9 cellular contexts compared by ENCODE assay signal in the genomic region with DNA sequence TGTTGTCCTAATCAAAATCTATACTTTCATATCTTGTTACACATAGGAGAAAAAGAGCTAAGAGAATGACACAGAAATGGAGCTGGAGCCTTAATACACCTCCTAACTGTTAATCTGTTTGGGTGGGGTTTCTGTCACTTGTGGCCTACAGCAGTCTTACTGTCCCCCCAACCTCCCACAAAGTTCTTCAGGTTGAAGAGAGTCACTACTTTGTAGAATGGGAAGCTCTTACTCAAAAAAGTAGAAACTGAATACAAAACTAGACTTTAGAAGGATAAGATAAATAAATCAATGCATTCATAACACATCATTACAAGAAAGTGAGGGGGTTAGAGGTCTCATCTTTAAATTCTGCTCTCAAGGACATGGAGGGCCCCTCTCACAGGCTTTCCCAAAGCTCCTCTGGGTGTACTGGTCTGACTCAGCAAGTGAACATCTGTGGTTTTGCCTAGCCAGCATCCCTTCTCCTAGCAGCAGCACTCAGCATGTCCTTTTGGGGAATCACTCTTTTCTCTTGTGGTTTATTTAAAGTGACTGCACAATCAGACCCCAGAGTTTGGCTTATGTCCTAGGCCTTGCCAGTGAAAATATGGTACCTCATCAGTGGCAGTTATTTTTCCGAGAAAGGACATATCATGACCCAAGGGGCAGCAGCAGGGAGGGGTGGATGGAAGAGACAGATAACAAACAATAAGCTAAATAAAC. TPM values are rescaled to one million over a fixed set of nuclear protein-coding genes. Genes with fewer than 3 reads are reported as not detected.
A peak's percentile ranks its signal among the peaks of the same experiment; 100 is the strongest.
DNase-seq lines count a peak whose midpoint lies in the region; ATAC-seq and TF ChIP-seq lines count a peak whose summit lies in the region.
"Had no signal": no experiment of that assay in that cellular context is flagged by ENCODE, and none has a peak within 500 bp of the region (broad histone marks: within the 10 kb centered on the region; RNA-seq: fewer than 3 reads in every experiment).

No MANE protein-coding gene starts in this region.

- H3K27me3 ChIP-seq in breast epithelium, result no peaks in the 10 kb centered on the region
- H3K27me3 ChIP-seq in RWPE2 (ENCODE audit: insufficient read depth, poor library complexity, severe bottlenecking), result no peaks in the 10 kb centered on the region

- CTCF ChIA-PET in MCF 10A (lab: Yijun Ruan, JAX), result interaction anchor here (0.6 to 1.5 kb wide), 5 partner anchors 8 to 135 kb away, joined by 3 to 5 read pairs (median 3); no protein-coding TSS in a partner anchor

- POLR2A ChIA-PET in MCF 10A (lab: Yijun Ruan, JAX), result interaction anchor here (0.6 to 11.8 kb wide), 14 partner anchors 8 to 700 kb away, joined by 3 to 188 read pairs (median 3); a partner anchor contains a TSS

- H3K4me3 Mint-ChIP-seq in MCF 10A (ENCODE audit: unreplicated experiment), result peak overlapping the region; percentile 72

- BruUV-seq in MCF 10A (replicated peaks; lab: Mats Ljungman, UMichigan), result no TSS peak

- H3K4me1 ChIP-seq in breast epithelium (no peaks in the 10 kb centered on the region), RWPE2 (ENCODE audit: insufficient read depth, poor library complexity, severe bottlenecking) (peaks cover 8% of the 10 kb centered on the region)

- H3K36me3 ChIP-seq in breast epithelium (no peaks in the 10 kb centered on the region), RWPE2 (ENCODE audit: low read depth) (no peaks in the 10 kb centered on the region; the same call in 1 of the 2 replicates)

- peaks cover 31% of the 10 kb centered on the region for H3K4me1 Mint-ChIP-seq in MCF 10A (ENCODE audit: insufficient read depth, unreplicated experiment)

- no peak overlapping the region for H3K27ac ChIP-seq in breast epithelium
- H3K27ac ChIP-seq in RWPE2 (ENCODE audit: poor library complexity, severe bottlenecking), result no peak overlapping the region

- intact Hi-C loops in MCF 10A (cut with micrococcal nuclease), result no loop called here
- intact Hi-C loops in breast epithelium (cut with DNase I; ENCODE audit: low total_unique reads), result no loop called here
- intact Hi-C loops in left ventricle myocardium superior (cut with micrococcal nuclease), result no loop called here

- no peaks in the 10 kb centered on the region for H3K9me3 Mint-ChIP-seq in MCF 10A (ENCODE audit: unreplicated experiment)

- TF ChIP-seq POLR2A in breast epithelium (IDR thresholded peaks at IDR 0.05), result no peak

- TF ChIP-seq CTCF in MCF 10A (IDR thresholded peaks at IDR 0.05; ENCODE audit: unreplicated experiment) (no peak), breast epithelium (IDR thresholded peaks at IDR 0.05) (no peak), RWPE2 (IDR thresholded peaks at IDR 0.05; ENCODE audit: poor library complexity, severe bottlenecking) (no peak), epithelial cell of esophagus (IDR thresholded peaks at IDR 0.05; ENCODE audit: insufficient read depth, low read depth, low read length, missing control alignments) (no peak)

- H3K36me3 Mint-ChIP-seq in MCF 10A (ENCODE audit: insufficient read depth, unreplicated experiment), result peaks cover 5% of the 10 kb centered on the region

- H3K27me3 Mint-ChIP-seq in MCF 10A (ENCODE audit: insufficient read depth, unreplicated experiment), result no peaks in the 10 kb centered on the region

- DNase-seq in MCF 10A (ENCODE audit: unreplicated experiment) (peak; percentile 54), breast epithelium (ENCODE audit: low spot score in 2 of 2) (no peak), RWPE2 (ENCODE audit: low spot score) (no peak), epithelial cell of esophagus (ENCODE audit: low read depth) (peak; percentile 44), superior temporal gyrus (ENCODE audit: extremely low spot score) (peak; percentile 31), left lobe of liver (ENCODE audit: low spot score) (no peak), left ventricle myocardium superior (no peak)
- DNase-seq: substantia nigra had no signal

- H3K4me3 ChIP-seq in breast epithelium (no peak overlapping the region), RWPE2 (ENCODE audit: severe bottlenecking) (no peak overlapping the region), epithelial cell of esophagus (ENCODE audit: low read length) (no peak overlapping the region)

- peak; percentile 53; the same call in 2 of the 3 replicates for ATAC-seq in RWPE2 (ENCODE audit: low read depth)
- ATAC-seq in GM21423 (IDR thresholded peaks at IDR 0.05; ENCODE audit: unreplicated experiment), result no peak
- no peak for ATAC-seq in left lobe of liver
- no peak for ATAC-seq in left ventricle myocardium superior

- peak overlapping the region; percentile 61 for H3K27ac Mint-ChIP-seq in MCF 10A (ENCODE audit: low read depth, unreplicated experiment)

- H3K9me3 ChIP-seq in breast epithelium (no peaks in the 10 kb centered on the region), RWPE2 (ENCODE audit: severe bottlenecking) (no peaks in the 10 kb centered on the region)

RNA-seq across cellular contexts. Expression of a gene that starts 2.0 kb away (rescaled TPM):
- total RNA-seq in MCF 10A (2022), result 41.2 and 46.0 TPM in 2 replicates
- 10 to 100 TPM; 56.9 to 80.6 (median 62.9) TPM for total RNA-seq in breast epithelium
- total RNA-seq in left lobe of liver, result 4.0 TPM
- total RNA-seq in left ventricle myocardium superior, result 47.4 TPM

RNA-seq across cellular contexts. Expression of a gene that starts 27.2 kb away (rescaled TPM):
- total RNA-seq in MCF 10A (2022) (65.5 and 68.5 TPM in 2 replicates), breast epithelium (10 to 100 TPM; 39.0 to 94.3 (median 91.4) TPM), left lobe of liver (16.0 TPM), left ventricle myocardium superior (72.5 TPM)

Comparison
In these comparisons a context has a peak if more than half of its experiments do, and no peak if none do; other contexts are left out.
1. DNase-seq: peak in MCF 10A (single experiment), epithelial cell of esophagus (single experiment) and superior temporal gyrus (single experiment); none in breast epithelium (0 of 2), RWPE2 (single experiment), left lobe of liver (single experiment) and left ventricle myocardium superior (single experiment).